Comparison of ENCODE assay signal across 22 cellular contexts in the genomic region with DNA sequence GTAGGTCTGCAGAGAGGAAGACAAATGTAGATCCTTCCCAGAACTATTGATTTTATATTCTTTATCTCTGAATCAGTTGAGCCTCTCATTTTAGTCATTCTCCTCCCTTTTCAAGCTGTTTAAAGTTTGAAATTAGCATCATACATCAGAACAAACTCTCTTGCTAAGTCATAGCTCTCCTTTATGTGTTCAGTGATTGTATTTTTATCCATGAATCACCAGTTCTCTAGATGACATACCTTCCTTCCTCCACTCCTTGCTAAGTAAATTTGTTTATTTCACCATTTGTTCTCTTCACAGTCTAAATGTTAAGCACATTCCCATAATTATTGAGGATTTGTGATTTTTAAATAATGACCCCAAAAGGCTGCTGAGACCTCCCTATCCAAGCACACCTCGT.
DNase-seq lines count a peak whose midpoint lies in the region; ATAC-seq, FAIRE-seq and TF ChIP-seq lines count a peak whose summit lies in the region.
"Had no signal": no experiment of that assay in that cellular context is flagged by ENCODE, and none has a peak within 500 bp of the region (broad histone marks: within the 10 kb centered on the region; RNA-seq: fewer than 3 reads in every experiment).

No MANE protein-coding gene starts in this region.

- RAD21 ChIA-PET in HCT116 (lab: Charles Lee; ENCODE audit: low non-redundant PET in 1 of 2, low total read pairs in 2 of 2, uncharacterized antibody in 2 of 2, unreplicated experiment in 2 of 2): no interaction called here

- POLR2A ChIA-PET in A549 (lab: Yijun Ruan, JAX) (interaction anchor here (1.0 kb wide), 1 partner anchor 21 kb away, joined by 6 read pairs; no protein-coding TSS in a partner anchor), HCT116 (lab: Charles Lee) (no interaction called here)

- H3K4me2 ChIP-seq in A549 (peak overlapping the region; percentile 73), HCT116 (ENCODE audit: low read length) (no peak overlapping the region), mammary epithelial cell (ENCODE audit: insufficient read depth, low read depth, low read length) (peak overlapping the region; percentile 19), keratinocyte (ENCODE audit: control insufficient read depth, extremely low read depth, insufficient read depth, low read depth, low read length) (no peak overlapping the region)

- FAIRE-seq in A549 (lab: Jason Lieb, UNC) (peak; percentile 13), keratinocyte (lab: Jason Lieb, UNC) (peak; percentile 41), pancreas (lab: Jason Lieb, UNC) (no peak)
- FAIRE-seq: urothelium cell line had no signal

- H3K9ac ChIP-seq in HCT116 (ENCODE audit: low read length) (no peak overlapping the region), mammary epithelial cell (ENCODE audit: insufficient read depth, low read length) (no peak overlapping the region), keratinocyte (ENCODE audit: control insufficient read depth, extremely low read depth, insufficient read depth, low read length) (no peak overlapping the region)

- DNase-seq in A549 (ENCODE audit: low read depth in 1 of 2, low spot score in 1 of 2): peak; percentile 16 to 76
- DNase-seq in HCT116 (ENCODE audit: low read depth, low spot score): no peak
- peak; percentile 29 for DNase-seq in mammary epithelial cell
- DNase-seq in keratinocyte (ENCODE audit: low read depth, low spot score): no peak
- DNase-seq in SHP77 (lab: John Stamatoyannopoulos, UW): no peak
- DNase-seq in pons (ENCODE audit: low spot score): no peak
- no peak for DNase-seq in pancreas
- DNase-seq: ACHN; activated CD8-positive, alpha-beta memory T cell treated with anti-CD3 and anti-CD28 coated beads for 24 hours; activated naive CD4-positive, alpha-beta T cell treated with anti-CD3 and anti-CD28 coated beads, Interleukin-2, amount 50 U/mL, for 16 hours; activated T-cell treated with anti-CD3 and anti-CD28 coated beads, Interleukin-2, amount 50 U/mL, for 4 hours; C1 segment of cervical spinal cord; Karpas-422; NCI-H1048; NCI-H1930; NCI-H82; posterior cingulate gyrus; SHP77 treated with DMSO at 0.1 percent for 48 hours; stimulated activated CD4-positive, alpha-beta T cell treated with anti-CD3 and anti-CD28 coated beads, Interleukin-1b, Interleukin-23, amount 100 ng/mL, for 48 hours had no signal

- CTCF ChIA-PET in A549 (lab: Yijun Ruan, JAX) (interaction anchor here (2.2 to 2.8 kb wide), 2 partner anchors 22 to 77 kb away, joined by 8 to 9 read pairs; no protein-coding TSS in a partner anchor), HCT116 (lab: Charles Lee) (no interaction called here), mammary epithelial cell (lab: Charles Lee; ENCODE audit: low non-redundant PET) (no interaction called here)

- H2AFZ ChIP-seq in HCT116 (ENCODE audit: low read depth, low read length, poor library complexity, severe bottlenecking) (peak overlapping the region; percentile 39), mammary epithelial cell (ENCODE audit: low read depth, low read length) (no peak overlapping the region), keratinocyte (ENCODE audit: control insufficient read depth, low read length) (no peak overlapping the region)

- H3K27me3 ChIP-seq in HCT116 (ENCODE audit: insufficient read depth, low read length) (no peaks in the 10 kb centered on the region), mammary epithelial cell (ENCODE audit: insufficient read depth, low read length) (no peaks in the 10 kb centered on the region), keratinocyte (ENCODE audit: control insufficient read depth, extremely low read depth, insufficient read depth, low read length) (no peaks in the 10 kb centered on the region), pancreas (peaks cover 0 to 3% (median 0%) of the 10 kb centered on the region in 4 donors)

- in situ Hi-C loops in mammary epithelial cell (cut with MboI; ENCODE audit: low sequenced_read_pairs in 2 of 2): no loop called here

- H3K9me3 ChIP-seq in A549 (no peaks in the 10 kb centered on the region; the same call in 2 of the 3 replicates), HCT116 (ENCODE audit: control insufficient read depth in 1 of 2, insufficient read depth in 1 of 2, low read depth in 1 of 2, low read length in 2 of 2) (peaks cover 4 to 8% of the 10 kb centered on the region in 2 experiments; a peak in 1 of 4 replicates), mammary epithelial cell (replicated peaks; ENCODE audit: insufficient read depth, low read length) (no peaks in the 10 kb centered on the region), keratinocyte (ENCODE audit: control insufficient read depth, low read depth, low read length) (no peaks in the 10 kb centered on the region), pancreas (no peaks in the 10 kb centered on the region)

- no TSS peak for BruUV-seq in HCT116 (replicated peaks; lab: Mats Ljungman, UMichigan)
- BruUV-seq in mammary epithelial cell (replicated peaks; lab: Mats Ljungman, UMichigan): no TSS peak

- TF ChIP-seq POLR2A in A549 (IDR thresholded peaks at IDR 0.05; ENCODE audit: low read length) (no peak), HCT116 (IDR thresholded peaks at IDR 0.05; ENCODE audit: borderline replicate concordance, extremely low read depth, insufficient read depth, insufficient read length) (no peak)

- H3K9me1 ChIP-seq in keratinocyte (ENCODE audit: control insufficient read depth, extremely low read depth, insufficient read depth, low read length): no peaks in the 10 kb centered on the region

- no peak overlapping the region for H3K4me3 ChIP-seq in A549
- no peak overlapping the region for H3K4me3 ChIP-seq in HCT116 (replicated peaks in 1 of 2; ENCODE audit: low read depth in 1 of 2, low read length in 2 of 2)
- no peak overlapping the region for H3K4me3 ChIP-seq in mammary epithelial cell (replicated peaks in 1 of 3; ENCODE audit: insufficient read depth in 1 of 3, low read depth in 2 of 3, low read length in 3 of 3)
- no peak overlapping the region for H3K4me3 ChIP-seq in keratinocyte (ENCODE audit: control insufficient read depth in 2 of 3, extremely low read depth in 1 of 3, insufficient read depth in 2 of 3, low read depth in 1 of 3, low read length in 3 of 3)
- H3K4me3 ChIP-seq in pancreas: no peak overlapping the region

- no peaks in the 10 kb centered on the region for H3K9me2 ChIP-seq in HCT116 (ENCODE audit: insufficient read depth)

- no peak for TF ChIP-seq CTCF in A549 (IDR thresholded peaks at IDR 0.05)
- TF ChIP-seq CTCF in HCT116 (IDR thresholded peaks at IDR 0.05 in 2 of 3, conservative IDR thresholded peaks at IDR 0.05 in 1 of 3; ENCODE audit: borderline replicate concordance in 1 of 3, insufficient read depth in 1 of 3, low read depth in 2 of 3, low read length in 2 of 3): no peak
- TF ChIP-seq CTCF in mammary epithelial cell (conservative IDR thresholded peaks at IDR 0.05 in 1 of 2, IDR thresholded peaks at IDR 0.05 in 1 of 2; ENCODE audit: extremely low read depth in 1 of 2, insufficient read depth in 1 of 2, low read depth in 1 of 2, low read length in 2 of 2): no peak
- no peak for TF ChIP-seq CTCF in keratinocyte (optimal IDR thresholded peaks at IDR 0.05 in 1 of 3, IDR thresholded peaks at IDR 0.05 in 1 of 3, conservative IDR thresholded peaks at IDR 0.05 in 1 of 3; ENCODE audit: extremely low read depth in 1 of 3, insufficient read depth in 2 of 3, low read length in 3 of 3)
- no peak for TF ChIP-seq CTCF in pancreas (IDR thresholded peaks at IDR 0.05)

- H3K4me1 ChIP-seq in A549: peaks cover 39% of the 10 kb centered on the region
- no peaks in the 10 kb centered on the region for H3K4me1 ChIP-seq in HCT116 (ENCODE audit: control insufficient read depth in 1 of 2, insufficient read depth in 2 of 2, low read length in 2 of 2)
- H3K4me1 ChIP-seq in mammary epithelial cell (ENCODE audit: insufficient read depth, low read length): peaks cover 26% of the 10 kb centered on the region
- peaks cover 11% of the 10 kb centered on the region for H3K4me1 ChIP-seq in keratinocyte (ENCODE audit: control insufficient read depth, extremely low read depth, insufficient read depth, low read length)
- no peaks in the 10 kb centered on the region for H3K4me1 ChIP-seq in pancreas

- ATAC-seq in A549: peak; percentile 89 to 90
- ATAC-seq in HCT116: no peak
- no peak for ATAC-seq in GM18498 (IDR thresholded peaks at IDR 0.05; ENCODE audit: unreplicated experiment)
- no peak for ATAC-seq in pancreas
- ATAC-seq: esophagus mucosa had no signal

- H3K79me2 ChIP-seq in HCT116 (ENCODE audit: insufficient read depth, low read length) (no peaks in the 10 kb centered on the region), mammary epithelial cell (ENCODE audit: insufficient read depth, low read length) (no peaks in the 10 kb centered on the region), keratinocyte (ENCODE audit: control insufficient read depth, insufficient read depth, low read length) (no peaks in the 10 kb centered on the region)

- H3K36me3 ChIP-seq in HCT116 (ENCODE audit: control insufficient read depth in 1 of 2, insufficient read depth in 2 of 2, low read length in 2 of 2) (no peaks in the 10 kb centered on the region), mammary epithelial cell (ENCODE audit: insufficient read depth, low read length) (no peaks in the 10 kb centered on the region), keratinocyte (ENCODE audit: control insufficient read depth in 2 of 2, extremely low read depth in 1 of 2, insufficient read depth in 2 of 2, low read length in 2 of 2) (no peaks in the 10 kb centered on the region), pancreas (no peaks in the 10 kb centered on the region)

- TF ChIP-seq EP300 in A549 (IDR thresholded peaks at IDR 0.05): no peak; a peak in 1 of 5 replicates

- peak overlapping the region; percentile 75 to 80 for H3K27ac ChIP-seq in A549
- no peak overlapping the region for H3K27ac ChIP-seq in HCT116 (ENCODE audit: low read depth, low read length)
- H3K27ac ChIP-seq in mammary epithelial cell (ENCODE audit: insufficient read depth, low read depth, low read length): peak overlapping the region; percentile 25
- no peak overlapping the region for H3K27ac ChIP-seq in keratinocyte (ENCODE audit: control insufficient read depth, insufficient read depth, low read length)
- H3K27ac ChIP-seq in pancreas: no peak overlapping the region

- WGBS in A549 (ENCODE audit: missing lambda C conversion rate): 2% methylated on average over 1 of the region's 1 CpG
- WGBS in mammary epithelial cell (ENCODE audit: low coverage, missing lambda C conversion rate): 90% methylated on average over 1 of the region's 1 CpG
- WGBS in pancreas, 2 donors: 49 to 56% methylated on average over 1 of the region's 1 CpG

- intact Hi-C loops in HCT116 (cut with micrococcal nuclease) (no loop called here), mammary epithelial cell (cut with micrococcal nuclease) (no loop called here), pancreas (cut with DNase I) (no loop called here)

- H4K20me1 ChIP-seq in HCT116 (ENCODE audit: insufficient read depth) (no peaks in the 10 kb centered on the region), mammary epithelial cell (ENCODE audit: insufficient read depth, low read length) (no peaks in the 10 kb centered on the region), keratinocyte (ENCODE audit: control insufficient read depth, extremely low read depth, insufficient read depth, low read length) (no peaks in the 10 kb centered on the region)

- dilution Hi-C loops in mammary epithelial cell (cut with HindIII; ENCODE audit: low sequenced_read_pairs): no loop called here
- dilution Hi-C loops in keratinocyte (cut with MboI; ENCODE audit: extremely low pct_ligation_motif_present, low sequenced_read_pairs): no loop called here

- no peak for TF ChIP-seq RAD21 in A549 (conservative IDR thresholded peaks at IDR 0.05 in 1 of 2, IDR thresholded peaks at IDR 0.05 in 1 of 2)
- no peak for TF ChIP-seq RAD21 in HCT116 (IDR thresholded peaks at IDR 0.05; ENCODE audit: low read depth)

Comparison
In these comparisons a context has a peak if more than half of its experiments do, and no peak if none do; other contexts are left out.
1. ATAC-seq: peak in A549 (2 of 2); none in HCT116 (single experiment), GM18498 (single experiment) and pancreas (0 of 4).
2. DNase-seq: peak in A549 (2 of 2) and mammary epithelial cell (single experiment); none in HCT116 (single experiment), keratinocyte (single experiment), SHP77 (0 of 2), pons (single experiment) and pancreas (0 of 6).
3. H3K27ac ChIP-seq: peak in A549 (2 of 2) and mammary epithelial cell (single experiment); none in HCT116 (single experiment), keratinocyte (single experiment) and pancreas (0 of 4).
4. H3K4me2 ChIP-seq: peak in A549 (single experiment) and mammary epithelial cell (single experiment); none in HCT116 (single experiment) and keratinocyte (single experiment).
5. Of the 6 proteins assayed by ChIP-seq in both A549 and HCT116: peak only in A549: CEBPB; only in HCT116: none; in both: none; in neither: 5.